ENCODE assay signal across 27 cellular contexts in the genomic region with DNA sequence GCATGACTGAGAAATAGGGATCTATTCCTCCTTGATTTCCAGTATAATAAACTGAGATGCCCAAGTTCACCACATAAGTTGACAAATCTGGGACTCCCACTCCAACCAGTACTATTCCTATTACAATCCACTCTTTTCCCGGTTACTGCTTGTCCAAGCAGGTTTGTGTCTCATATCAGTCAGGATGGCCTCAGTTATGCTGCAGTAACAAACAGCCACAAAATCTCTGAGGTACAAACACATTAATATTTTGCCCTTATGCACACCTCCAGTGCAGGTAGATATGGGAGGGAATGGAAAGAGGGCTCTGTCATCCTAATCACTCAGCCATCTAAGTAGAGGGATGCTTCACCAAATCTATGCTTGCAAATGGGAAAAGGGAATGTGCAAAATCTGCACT.
"Had no signal": no experiment of that assay in that cellular context is flagged by ENCODE, and none has a peak within 500 bp of the region (broad histone marks: within the 10 kb centered on the region; RNA-seq: fewer than 3 reads in every experiment).

No MANE protein-coding gene starts in this region.

- H3K9me3 ChIP-seq: testis, thyroid gland, uterus had no signal

- ATAC-seq: stimulated activated effector memory CD8-positive, alpha-beta T cell treated with anti-CD3 and anti-CD28 coated beads, Interleukin-12 subunit alpha, Interleukin-12 subunit beta, amount 100 ng/mL, for 72 hours; stimulated activated memory B cell treated with anti-CD40 and anti-IgM and Interleukin-4, amounts not matched to agents 10 μg/mL and 1 μg/mL and 100 μg/mL, for 72 hours; stimulated activated naive B cell treated with anti-CD40 and anti-IgM and Interleukin-4, amounts not matched to agents 10 μg/mL and 1 μg/mL and 100 μg/mL, for 72 hours; stimulated activated naive CD8-positive, alpha-beta T cell treated with anti-CD3 and anti-CD28 coated beads, Interleukin-15, amount 100 ng/mL, for 72 hours; stimulated activated naive CD8-positive, alpha-beta T cell treated with anti-CD3 and anti-CD28 coated beads, Interleukin-15, Interleukin-2, amounts not matched to agents 100 U/mL and 50 U/mL, for 24 hours; upper lobe of right lung had no signal

- H3K36me3 ChIP-seq: stomach, suprapubic skin, thoracic aorta, thyroid gland, tibial artery, transverse colon, upper lobe of left lung, upper lobe of right lung, uterus, vagina had no signal

- DNase-seq: stimulated activated CD4-positive, alpha-beta T cell treated with anti-CD3 and anti-CD28 coated beads, Interleukin-2, amount 100 ng/mL, for 48 hours; stimulated activated CD4-positive, alpha-beta T cell treated with anti-CD3 and anti-CD28 coated beads, Interleukin-4, amount 100 ng/mL, for 1 hour; stimulated activated CD4-positive, alpha-beta T cell treated with anti-CD3 and anti-CD28 coated beads, Interleukin-4, amount 100 ng/mL, for 24 hours; stimulated activated CD4-positive, alpha-beta T cell treated with anti-CD3 and anti-CD28 coated beads, Interleukin-4, amount 100 ng/mL, for 4 hours; stimulated activated CD8-positive, alpha-beta memory T cell treated with anti-CD3 and anti-CD28 coated beads, Interleukin-4, amount 100 ng/mL, for 48 hours; stimulated activated naive B cell treated with anti-CD40 and anti-IgM and Interleukin-4, amounts not matched to agents 10 μg/mL and 1 μg/mL and 100 μg/mL, for 72 hours; stimulated activated naive CD4-positive, alpha-beta T cell; stimulated activated naive CD4-positive, alpha-beta T cell treated with Interleukin-2 at 50 U/mL for 16 hours; stimulated activated naive CD8-positive, alpha-beta T cell treated with anti-CD3 and anti-CD28 coated beads, Interleukin-15, amount 100 ng/mL, for 72 hours; stimulated activated naive CD8-positive, alpha-beta T cell treated with anti-CD3 and anti-CD28 coated beads, Interleukin-15, Interleukin-2, amounts not matched to agents 100 U/mL and 50 U/mL, for 24 hours; stomach; substantia nigra; testis; thyroid gland; tibial artery; transverse colon; trophoblast cell; upper lobe of left lung; upper lobe of right lung; uterus had no signal

- H3K4me1 ChIP-seq: stomach, suprapubic skin, testis, thyroid gland, tibial artery, tibial nerve, transverse colon, upper lobe of left lung, upper lobe of right lung, uterus, vagina had no signal

- H3K27me3 ChIP-seq: stomach, suprapubic skin, testis, thyroid gland, tibial artery, tibial nerve, transverse colon, upper lobe of left lung, upper lobe of right lung, uterus, vagina had no signal

- H3K27ac ChIP-seq: stomach, suprapubic skin, testis, thoracic aorta, thyroid gland, tibial artery, tibial nerve, transverse colon, upper lobe of left lung, upper lobe of right lung, uterus, vagina had no signal

- H3K4me3 ChIP-seq: stomach, suprapubic skin, testis, thoracic aorta, thyroid gland, tibial artery, tibial nerve, transverse colon, upper lobe of left lung, upper lobe of right lung, uterus, vagina had no signal

- FAIRE-seq: urothelium cell line had no signal
